In the genomic region with DNA sequence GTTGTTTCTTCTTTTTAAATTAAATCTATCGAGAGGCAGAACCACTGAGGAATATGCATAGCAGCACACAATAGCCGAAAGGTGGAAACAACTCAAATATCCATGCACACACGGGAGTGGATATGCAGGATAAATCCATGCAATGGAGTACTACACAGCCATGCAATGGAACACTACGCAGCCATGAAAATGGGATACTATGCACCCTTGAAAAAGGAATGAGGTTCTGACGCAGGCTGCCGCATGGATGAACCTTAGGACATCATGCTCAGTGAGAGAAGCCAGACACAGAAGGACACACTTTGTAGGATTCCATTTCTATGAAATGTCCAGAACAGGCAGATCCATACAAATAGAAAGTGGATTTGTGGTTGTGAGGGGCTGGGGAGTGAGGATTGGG, we compare ENCODE assay signal across 1 cellular context.
TF ChIP-seq lines count a peak whose summit lies in the region.

No MANE protein-coding gene starts in this region.

TF ChIP-seq in K562, 482 proteins besides CTCF, POLR2A, EP300 and RAD21:
- peak in 1 of 2 experiments; percentile 37; a peak in 2 of 4 replicates for TF ChIP-seq KDM1A (IDR thresholded peaks at IDR 0.05)
- TF ChIP-seq CHD2 (IDR thresholded peaks at IDR 0.05; ENCODE audit: low read depth, low read length): no peak
- peak; percentile 91 for TF ChIP-seq SMARCA5 (IDR thresholded peaks at IDR 0.05)
- no peak for TF ChIP-seq XRCC4 (IDR thresholded peaks at IDR 0.05; ENCODE audit: extremely low read depth, insufficient read depth, insufficient read length)
- no peak for TF ChIP-seq HMG20B (CRISPR knock-in tag; IDR thresholded peaks at IDR 0.05)
- peak; percentile 85 for TF ChIP-seq BCOR (IDR thresholded peaks at IDR 0.05)
- TF ChIP-seq ETV6 (IDR thresholded peaks at IDR 0.05; ENCODE audit: borderline replicate concordance in 1 of 2, low read depth in 2 of 2, low read length in 1 of 2): no peak
- no peak for TF ChIP-seq ETV6 (CRISPR knock-in tag; IDR thresholded peaks at IDR 0.05; ENCODE audit: borderline replicate concordance)
- TF ChIP-seq TCF7 (IDR thresholded peaks at IDR 0.05; ENCODE audit: borderline replicate concordance): no peak
- no peak for TF ChIP-seq MXD1 (CRISPR knock-in tag; IDR thresholded peaks at IDR 0.05; ENCODE audit: borderline replicate concordance, poor library complexity, severe bottlenecking)
- TF ChIP-seq CBX1 (IDR thresholded peaks at IDR 0.05; ENCODE audit: low read depth): 0 out of 2 replicates have a peak, but pooled peaks have one; percentile 31
- TF ChIP-seq SMAD2 (IDR thresholded peaks at IDR 0.05; ENCODE audit: low read depth, low read length): no peak
- TF ChIP-seq TEAD2 (tag; IDR thresholded peaks at IDR 0.05): no peak
- TF ChIP-seq ZNF263 (CRISPR knock-in tag; IDR thresholded peaks at IDR 0.05; ENCODE audit: borderline replicate concordance): no peak
- no peak for TF ChIP-seq NEUROD1 (IDR thresholded peaks at IDR 0.05; ENCODE audit: borderline replicate concordance, low read depth, low read length, partially characterized antibody)
- no peak for TF ChIP-seq CSDE1 (IDR thresholded peaks at IDR 0.05)
- no peak for TF ChIP-seq ZNF143 (CRISPR knock-in tag; IDR thresholded peaks at IDR 0.05)
- peak; percentile 39; the same call in 1 of the 2 replicates for TF ChIP-seq HDAC2 (IDR thresholded peaks at IDR 0.05)
- no peak for TF ChIP-seq BRD9 (IDR thresholded peaks at IDR 0.05; ENCODE audit: low read depth, partially characterized antibody)
- TF ChIP-seq, protein P1, sequence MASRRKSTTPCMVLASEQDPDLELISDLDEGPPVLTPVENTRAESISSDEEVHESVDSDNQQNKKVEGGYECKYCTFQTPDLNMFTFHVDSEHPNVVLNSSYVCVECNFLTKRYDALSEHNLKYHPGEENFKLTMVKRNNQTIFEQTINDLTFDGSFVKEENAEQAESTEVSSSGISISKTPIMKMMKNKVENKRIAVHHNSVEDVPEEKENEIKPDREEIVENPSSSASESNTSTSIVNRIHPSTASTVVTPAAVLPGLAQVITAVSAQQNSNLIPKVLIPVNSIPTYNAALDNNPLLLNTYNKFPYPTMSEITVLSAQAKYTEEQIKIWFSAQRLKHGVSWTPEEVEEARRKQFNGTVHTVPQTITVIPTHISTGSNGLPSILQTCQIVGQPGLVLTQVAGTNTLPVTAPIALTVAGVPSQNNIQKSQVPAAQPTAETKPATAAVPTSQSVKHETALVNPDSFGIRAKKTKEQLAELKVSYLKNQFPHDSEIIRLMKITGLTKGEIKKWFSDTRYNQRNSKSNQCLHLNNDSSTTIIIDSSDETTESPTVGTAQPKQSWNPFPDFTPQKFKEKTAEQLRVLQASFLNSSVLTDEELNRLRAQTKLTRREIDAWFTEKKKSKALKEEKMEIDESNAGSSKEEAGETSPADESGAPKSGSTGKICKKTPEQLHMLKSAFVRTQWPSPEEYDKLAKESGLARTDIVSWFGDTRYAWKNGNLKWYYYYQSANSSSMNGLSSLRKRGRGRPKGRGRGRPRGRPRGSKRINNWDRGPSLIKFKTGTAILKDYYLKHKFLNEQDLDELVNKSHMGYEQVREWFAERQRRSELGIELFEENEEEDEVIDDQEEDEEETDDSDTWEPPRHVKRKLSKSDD (conservative IDR thresholded peaks at IDR 0.05; ENCODE audit: low read length): no peak
- no peak for TF ChIP-seq BACH1 (tag; IDR thresholded peaks at IDR 0.05)
- no peak for TF ChIP-seq TFAP4 (CRISPR knock-in tag; IDR thresholded peaks at IDR 0.05; ENCODE audit: borderline replicate concordance)
- TF ChIP-seq MAFG (tag; conservative IDR thresholded peaks at IDR 0.05): no peak
- no peak for TF ChIP-seq ZFP36 (IDR thresholded peaks at IDR 0.05; ENCODE audit: low read depth, low read length, partially characterized antibody)
- no peak for TF ChIP-seq HNRNPL (IDR thresholded peaks at IDR 0.05; ENCODE audit: low read depth, low read length)
- TF ChIP-seq YY1 (IDR thresholded peaks at IDR 0.05; ENCODE audit: borderline replicate concordance in 1 of 3, control insufficient read depth in 1 of 3, extremely low read depth in 1 of 3, insufficient read depth in 3 of 3, insufficient read length in 1 of 3, insufficient replicate concordance in 2 of 3, low read depth in 1 of 3, low read length in 2 of 3): no peak
- TF ChIP-seq RCOR1 (IDR thresholded peaks at IDR 0.05; ENCODE audit: borderline replicate concordance in 1 of 2, low read depth in 2 of 2, low read length in 2 of 2): peak in 1 of 2 experiments; percentile 63; a peak in 2 of 4 replicates
- TF ChIP-seq ZFP91 (CRISPR knock-in tag; IDR thresholded peaks at IDR 0.05): no peak
- peak; percentile 93 for TF ChIP-seq RBM25 (IDR thresholded peaks at IDR 0.05; ENCODE audit: low read depth, low read length, severe bottlenecking)
- no peak for TF ChIP-seq TAF9B (IDR thresholded peaks at IDR 0.05; ENCODE audit: partially characterized antibody)
- TF ChIP-seq WHSC1 (IDR thresholded peaks at IDR 0.05; ENCODE audit: low read length): no peak
- peak; percentile 100 for TF ChIP-seq ZNF146 (CRISPR knock-in tag; IDR thresholded peaks at IDR 0.05; ENCODE audit: unreplicated experiment)
- TF ChIP-seq, protein P2, sequence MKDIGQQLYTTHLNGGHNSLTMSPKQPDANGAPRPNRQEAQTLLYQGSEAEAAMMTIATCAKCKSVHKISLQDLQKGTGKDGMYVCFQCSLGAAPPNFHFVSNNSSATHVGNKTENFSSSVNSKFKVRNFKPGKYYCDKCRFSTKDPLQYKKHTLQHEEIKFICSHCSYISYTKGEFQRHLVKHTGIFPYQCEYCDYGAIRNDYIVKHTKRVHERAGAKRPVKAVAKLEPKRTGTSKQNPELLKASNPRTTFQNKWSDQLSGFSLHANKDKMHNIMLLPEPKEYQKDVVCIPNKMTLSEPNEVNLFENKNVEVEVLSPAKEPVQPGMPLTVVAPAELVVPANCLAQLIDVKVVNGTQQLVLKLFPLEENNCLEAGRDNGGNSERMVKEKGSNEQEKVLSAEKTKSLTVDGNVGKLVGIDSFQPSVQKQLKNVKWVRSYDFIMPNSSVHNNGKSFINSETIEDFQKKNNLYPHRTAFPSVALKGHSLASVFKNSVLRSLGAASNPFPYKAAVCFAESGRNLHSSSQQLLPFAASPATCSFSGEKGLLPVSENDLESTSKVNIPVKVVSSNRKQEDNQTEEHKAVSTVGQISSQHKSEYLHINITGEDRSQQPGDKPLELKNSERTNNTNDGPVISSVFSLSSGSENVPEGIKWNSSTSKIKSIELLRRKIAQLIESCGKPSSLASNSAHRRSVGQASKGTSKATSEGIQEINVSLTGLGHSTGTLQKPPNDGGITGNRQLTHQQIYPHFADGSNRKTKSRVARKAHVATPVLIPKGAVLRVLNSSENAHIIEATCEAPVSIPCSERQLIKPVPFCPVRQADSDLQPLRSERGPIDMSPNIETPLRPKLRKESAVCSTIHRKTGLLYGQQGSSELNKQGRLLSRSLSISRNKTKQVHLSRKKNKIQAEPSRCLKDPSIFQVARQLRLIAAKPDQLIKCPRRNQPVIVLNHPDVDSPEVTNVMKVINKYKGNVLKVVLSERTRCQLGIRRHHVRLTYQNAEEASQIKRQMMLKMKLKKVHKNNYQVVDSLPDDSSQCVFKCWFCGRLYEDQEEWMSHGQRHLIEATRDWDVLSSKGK (CRISPR knock-in tag; IDR thresholded peaks at IDR 0.05): no peak
- no peak for TF ChIP-seq ATF1 (CRISPR knock-in tag; IDR thresholded peaks at IDR 0.05)
- TF ChIP-seq ATF1 (tag; IDR thresholded peaks at IDR 0.05): no peak
- TF ChIP-seq ZNF239 (CRISPR knock-in tag; IDR thresholded peaks at IDR 0.05): no peak
